In genomic region chr6:28333599-28334018, GRCh38 we compare ENCODE assay signal across 28 cellular contexts. TPM values are rescaled to one million over a fixed set of nuclear protein-coding genes. Genes with fewer than 3 reads are reported as not detected.
DNase-seq lines count a peak whose midpoint lies in the region; ATAC-seq and TF ChIP-seq lines count a peak whose summit lies in the region.
"Had no signal": no experiment of that assay in that cellular context is flagged by ENCODE, and none has a peak within 500 bp of the region (broad histone marks: within the 10 kb centered on the region; RNA-seq: fewer than 3 reads in every experiment).

No MANE protein-coding gene starts in this region.

- H3F3A ChIP-seq in neural progenitor cell (ENCODE audit: low read depth) = peaks cover 31% of the 10 kb centered on the region

- H3K4me3 ChIP-seq in neural progenitor cell = no peak overlapping the region
- H3K4me3 ChIP-seq: cardiac muscle cell, colonic mucosa, Peyer's patch had no signal

- H3K4me3 Mint-ChIP-seq in natural killer cell (peak overlapping the region; percentile 40), neural progenitor cell (no peak overlapping the region)
- H3K4me3 Mint-ChIP-seq in natural killer cell treated with Interleukin-12 subunit alpha and Interleukin-12 subunit beta and Interleukin-15 and Interleukin-18, amount 100 ng/mL, for 72 hours = no peak overlapping the region
- H3K4me3 Mint-ChIP-seq: activated CD4-positive, alpha-beta T cell treated with anti-CD3 and anti-CD28 coated beads for 36 hours; activated CD8-positive, alpha-beta T cell treated with anti-CD3 and anti-CD28 coated beads, Interleukin-2, amount 10 ng/mL, durations not matched to agents 7 days and 5 days; stimulated activated memory B cell treated with anti-CD40 and anti-IgM and Interleukin-4, amounts not matched to agents 10 μg/mL and 1 μg/mL and 100 μg/mL, for 72 hours had no signal

- DNase-seq in natural killer cell (no peak), erythroblast (lab: John Stamatoyannopoulos, UW) (peak; percentile 31 to 48), neural progenitor cell (ENCODE audit: low spot score) (no peak), ureter (ENCODE audit: low spot score) (no peak), T1000 (lab: John Stamatoyannopoulos, UW) (no peak)
- no peak for DNase-seq in natural killer cell treated with Interleukin-12 subunit alpha and Interleukin-12 subunit beta and Interleukin-15 and Interleukin-18, amount 100 ng/mL, for 72 hours (ENCODE audit: low spot score)
- DNase-seq: ACHN; activated CD4-positive, alpha-beta T cell treated with anti-CD3 and anti-CD28 coated beads for 36 hours; activated CD8-positive, alpha-beta T cell treated with anti-CD3 and anti-CD28 coated beads, Interleukin-2, amount 10 ng/mL, durations not matched to agents 7 days and 5 days; colonic mucosa; effector CD4-positive, alpha-beta T cell; EL; H7; hypothalamus; left colon; mammary epithelial cell; NCI-H1436 treated with DMSO at 0.1 percent for 48 hours; NCI-H2107; NCI-H345; NCI-H748 treated with DMSO at 0.1 percent for 48 hours; occipital lobe; Peyer's patch; SHP77 had no signal

- intact Hi-C loops in natural killer cell (cut with micrococcal nuclease) = no loop called here

- no peaks in the 10 kb centered on the region for H3K36me3 ChIP-seq in neural progenitor cell
- H3K36me3 ChIP-seq: cardiac muscle cell, colonic mucosa, Peyer's patch had no signal

- TF ChIP-seq CTCF in natural killer cell (IDR thresholded peaks at IDR 0.05) = no peak
- no peak for TF ChIP-seq CTCF in neural progenitor cell (IDR thresholded peaks at IDR 0.05)

- no peak overlapping the region for H3K27ac Mint-ChIP-seq in natural killer cell
- H3K27ac Mint-ChIP-seq in natural killer cell treated with Interleukin-12 subunit alpha and Interleukin-12 subunit beta and Interleukin-15 and Interleukin-18, amount 100 ng/mL, for 72 hours = peak overlapping the region in 1 of 2 donors; percentile 0
- H3K27ac Mint-ChIP-seq in neural progenitor cell = peak overlapping the region; percentile 4
- H3K27ac Mint-ChIP-seq: activated CD4-positive, alpha-beta T cell treated with anti-CD3 and anti-CD28 coated beads for 36 hours; activated CD8-positive, alpha-beta T cell treated with anti-CD3 and anti-CD28 coated beads, Interleukin-2, amount 10 ng/mL, durations not matched to agents 7 days and 5 days; activated naive CD8-positive, alpha-beta T cell; B cell; stimulated activated memory B cell treated with anti-CD40 and anti-IgM and Interleukin-4, amounts not matched to agents 10 μg/mL and 1 μg/mL and 100 μg/mL, for 72 hours had no signal

- no peak overlapping the region for H3K9ac ChIP-seq in neural progenitor cell

- no peak overlapping the region for H2AFZ ChIP-seq in neural progenitor cell (replicated peaks)

- H4K20me1 ChIP-seq in neural progenitor cell (ENCODE audit: low read depth) = no peaks in the 10 kb centered on the region

- ATAC-seq in natural killer cell (no peak), GM19023 (IDR thresholded peaks at IDR 0.05; ENCODE audit: unreplicated experiment) (no peak)
- no peak for ATAC-seq in natural killer cell treated with Interleukin-12 subunit alpha and Interleukin-12 subunit beta and Interleukin-15 and Interleukin-18, amount 100 ng/mL, for 72 hours
- ATAC-seq: activated CD4-positive, alpha-beta T cell treated with anti-CD3 and anti-CD28 coated beads for 36 hours; activated CD8-positive, alpha-beta T cell treated with anti-CD3 and anti-CD28 coated beads, Interleukin-2, amount 10 ng/mL, durations not matched to agents 7 days and 5 days; left colon; stimulated activated memory B cell treated with anti-CD40 and anti-IgM and Interleukin-4, amounts not matched to agents 10 μg/mL and 1 μg/mL and 100 μg/mL, for 72 hours had no signal

- H3K4me1 Mint-ChIP-seq in natural killer cell = peaks cover 0 to 15% of the 10 kb centered on the region in 2 donors
- peaks cover 5 to 12% of the 10 kb centered on the region in 2 donors for H3K4me1 Mint-ChIP-seq in natural killer cell treated with Interleukin-12 subunit alpha and Interleukin-12 subunit beta and Interleukin-15 and Interleukin-18, amount 100 ng/mL, for 72 hours (ENCODE audit: low read depth in 2 of 2)
- no peaks in the 10 kb centered on the region for H3K4me1 Mint-ChIP-seq in neural progenitor cell
- H3K4me1 Mint-ChIP-seq: B cell had no signal

- H3K9me3 Mint-ChIP-seq in natural killer cell = peaks cover 0 to 3% of the 10 kb centered on the region in 2 donors
- peaks cover 4% of the 10 kb centered on the region for H3K9me3 Mint-ChIP-seq in natural killer cell treated with Interleukin-12 subunit alpha and Interleukin-12 subunit beta and Interleukin-15 and Interleukin-18, amount 100 ng/mL, for 72 hours
- peaks cover 11% of the 10 kb centered on the region for H3K9me3 Mint-ChIP-seq in neural progenitor cell

- peaks cover 22% of the 10 kb centered on the region for H3K79me2 ChIP-seq in neural progenitor cell (ENCODE audit: low read depth)

- no peaks in the 10 kb centered on the region for H3K27me3 ChIP-seq in neural progenitor cell
- H3K27me3 ChIP-seq: cardiac muscle cell, colonic mucosa, Peyer's patch had no signal

- H3K36me3 Mint-ChIP-seq in natural killer cell = no peaks in the 10 kb centered on the region
- H3K36me3 Mint-ChIP-seq in natural killer cell treated with Interleukin-12 subunit alpha and Interleukin-12 subunit beta and Interleukin-15 and Interleukin-18, amount 100 ng/mL, for 72 hours = peaks cover 7% of the 10 kb centered on the region
- peaks cover 13% of the 10 kb centered on the region for H3K36me3 Mint-ChIP-seq in neural progenitor cell

- no peak for TF ChIP-seq POLR2A in erythroblast (IDR thresholded peaks at IDR 0.05; ENCODE audit: low read length)

- peaks cover 21% of the 10 kb centered on the region for H3K4me1 ChIP-seq in neural progenitor cell
- H3K4me1 ChIP-seq: colonic mucosa, Peyer's patch had no signal

- no peak overlapping the region for H3K27ac ChIP-seq in neural progenitor cell
- H3K27ac ChIP-seq: colonic mucosa, Peyer's patch had no signal

- H3K27me3 Mint-ChIP-seq in natural killer cell (ENCODE audit: low read depth in 2 of 2) (no peaks in the 10 kb centered on the region), neural progenitor cell (ENCODE audit: insufficient read depth, low read depth) (no peaks in the 10 kb centered on the region)
- H3K27me3 Mint-ChIP-seq in natural killer cell treated with Interleukin-12 subunit alpha and Interleukin-12 subunit beta and Interleukin-15 and Interleukin-18, amount 100 ng/mL, for 72 hours = no peaks in the 10 kb centered on the region
- H3K27me3 Mint-ChIP-seq: activated CD4-positive, alpha-beta T cell treated with anti-CD3 and anti-CD28 coated beads for 36 hours; activated naive CD8-positive, alpha-beta T cell; B cell; stimulated activated memory B cell treated with anti-CD40 and anti-IgM and Interleukin-4, amounts not matched to agents 10 μg/mL and 1 μg/mL and 100 μg/mL, for 72 hours had no signal

- no peaks in the 10 kb centered on the region for H3K9me3 ChIP-seq in neural progenitor cell (ENCODE audit: low read depth)
- H3K9me3 ChIP-seq: colonic mucosa, Peyer's patch had no signal

- H3K4me2 ChIP-seq in neural progenitor cell = no peak overlapping the region

RNA-seq across cellular contexts. Expression of gene ZSCAN31, which starts 2.3 kb away (rescaled TPM):
- total RNA-seq in natural killer cell (1 to 10 TPM in 1 of 3 donors, under 1 TPM in 2; 0.65 to 2.2 (median 0.72) TPM), neural progenitor cell (ENCODE audit: low replicate concordance) (6.6 and 8.3 TPM in 2 replicates), ureter (13.9 TPM)
- total RNA-seq in natural killer cell treated with Interleukin-12 subunit alpha and Interleukin-12 subunit beta and Interleukin-15 and Interleukin-18, amount 100 ng/mL, for 72 hours = 1 to 10 TPM in 1 of 2 donors, under 1 TPM in 1; 0.40 to 2.0 TPM

RNA-seq across cellular contexts. Expression of gene ZKSCAN3, which starts 16.1 kb away (rescaled TPM):
- total RNA-seq in natural killer cell = 1 to 10 TPM; 3.1 to 6.0 (median 4.7) TPM
- 1 to 10 TPM; 3.1 to 4.6 TPM for total RNA-seq in natural killer cell treated with Interleukin-12 subunit alpha and Interleukin-12 subunit beta and Interleukin-15 and Interleukin-18, amount 100 ng/mL, for 72 hours
- total RNA-seq in neural progenitor cell (ENCODE audit: low replicate concordance) = 9.0 and 12.3 TPM in 2 replicates
- 8.7 TPM for total RNA-seq in ureter

RNA-seq across cellular contexts. Expression of gene PGBD1, which starts 52.2 kb away (rescaled TPM):
- total RNA-seq in natural killer cell (1 to 10 TPM; 1.1 to 1.5 (median 1.1) TPM), neural progenitor cell (ENCODE audit: low replicate concordance) (13.6 and 13.8 TPM in 2 replicates), ureter (3.1 TPM)
- 1 to 10 TPM; 1.6 to 2.6 TPM for total RNA-seq in natural killer cell treated with Interleukin-12 subunit alpha and Interleukin-12 subunit beta and Interleukin-15 and Interleukin-18, amount 100 ng/mL, for 72 hours

Comparison
In these comparisons a context has a peak if more than half of its experiments do, and no peak if none do; other contexts are left out.
1. DNase-seq: peak in erythroblast (2 of 2); none in natural killer cell (single experiment), natural killer cell treated with Interleukin-12 subunit alpha and Interleukin-12 subunit beta and Interleukin-15 and Interleukin-18, amount 100 ng/mL, for 72 hours (single experiment), neural progenitor cell (single experiment), ureter (single experiment) and T1000 (single experiment).